ENCODE assay signal across 1 cellular context in genomic region chr4:18203936-18204335, GRCh38.
TF ChIP-seq lines count a peak whose summit lies in the region.

No MANE protein-coding gene starts in this region.

TF ChIP-seq in GM23338, 12 proteins besides CTCF, POLR2A, EP300 and RAD21 (continued from another document):
- TF ChIP-seq REST (IDR thresholded peaks at IDR 0.05; ENCODE audit: unreplicated experiment), result no peak
- no peak for TF ChIP-seq EZH2 (IDR thresholded peaks at IDR 0.05; ENCODE audit: low read depth, unreplicated experiment)
- no peak for TF ChIP-seq CREB1 (CRISPR knock-in tag; IDR thresholded peaks at IDR 0.05; ENCODE audit: low read depth)
- no peak for TF ChIP-seq STAT1 (IDR thresholded peaks at IDR 0.05; ENCODE audit: unreplicated experiment)
- no peak for TF ChIP-seq JUNB (IDR thresholded peaks at IDR 0.05; ENCODE audit: unreplicated experiment)
- TF ChIP-seq ZNF331 (CRISPR knock-in tag; IDR thresholded peaks at IDR 0.05; ENCODE audit: low read depth), result no peak
- no peak for TF ChIP-seq ZNF114 (CRISPR knock-in tag; IDR thresholded peaks at IDR 0.05)
- no peak for TF ChIP-seq ETS1 (IDR thresholded peaks at IDR 0.05)
